ENCODE assay signal across 8 cellular contexts in genomic region chr2:170396799-170397459, GRCh38.
DNase-seq lines count a peak whose midpoint lies in the region; ATAC-seq and TF ChIP-seq lines count a peak whose summit lies in the region.

No MANE protein-coding gene starts in this region.

- H3K36me3 ChIP-seq in osteoblast (ENCODE audit: insufficient read depth, low read length): no peaks in the 10 kb centered on the region

- TF ChIP-seq CTCF in GM12874 (IDR thresholded peaks at IDR 0.05; ENCODE audit: insufficient read depth, low read depth, low read length): peak; percentile 21; the same call in 1 of the 2 replicates
- peak; percentile 38 for TF ChIP-seq CTCF in osteoblast (IDR thresholded peaks at IDR 0.05; ENCODE audit: extremely low read depth, low read depth, low read length)

- H3K4me3 ChIP-seq in osteoblast (ENCODE audit: insufficient read depth, low read length): no peak overlapping the region

- H3K4me2 ChIP-seq in osteoblast (ENCODE audit: insufficient read depth, low read length): no peak overlapping the region

- no peaks in the 10 kb centered on the region for H3K9me3 ChIP-seq in osteoblast (ENCODE audit: low read depth, low read length)

- H3K27ac ChIP-seq in osteoblast (ENCODE audit: low read depth, low read length): no peak overlapping the region

- no peak for ATAC-seq in GM21447 (IDR thresholded peaks at IDR 0.05; ENCODE audit: unreplicated experiment)
- ATAC-seq in GM21529 (IDR thresholded peaks at IDR 0.05; ENCODE audit: unreplicated experiment): no peak

- H4K20me1 ChIP-seq in osteoblast (ENCODE audit: insufficient read depth, low read length): no peaks in the 10 kb centered on the region

- peak; percentile 1 for DNase-seq in NCI-H146 (lab: John Stamatoyannopoulos, UW)
- DNase-seq in astrocyte of the hippocampus (ENCODE audit: low read depth, low spot score): peak; percentile 12
- DNase-seq in osteoblast (ENCODE audit: insufficient read length, low spot score, missing footprints): no peak
- DNase-seq in GOT3 (lab: John Stamatoyannopoulos, UW): no peak
- no peak for DNase-seq in amniotic stem cell (lab: John Stamatoyannopoulos, UW)

- no peaks in the 10 kb centered on the region for H3K4me1 ChIP-seq in osteoblast (ENCODE audit: insufficient read depth, low read length)

- H2AFZ ChIP-seq in osteoblast (ENCODE audit: low read length): no peak overlapping the region

- H3K79me2 ChIP-seq in osteoblast (ENCODE audit: insufficient read depth, low read length): no peaks in the 10 kb centered on the region

- no peaks in the 10 kb centered on the region for H3K27me3 ChIP-seq in osteoblast (ENCODE audit: insufficient read depth, low read length)

Comparison
In these comparisons a context has a peak if more than half of its experiments do, and no peak if none do; other contexts are left out.
1. DNase-seq: peak in NCI-H146 (single experiment) and astrocyte of the hippocampus (single experiment); none in osteoblast (single experiment), GOT3 (single experiment) and amniotic stem cell (single experiment).